Comparison of ENCODE assay signal across 36 cellular contexts in the genomic region with DNA sequence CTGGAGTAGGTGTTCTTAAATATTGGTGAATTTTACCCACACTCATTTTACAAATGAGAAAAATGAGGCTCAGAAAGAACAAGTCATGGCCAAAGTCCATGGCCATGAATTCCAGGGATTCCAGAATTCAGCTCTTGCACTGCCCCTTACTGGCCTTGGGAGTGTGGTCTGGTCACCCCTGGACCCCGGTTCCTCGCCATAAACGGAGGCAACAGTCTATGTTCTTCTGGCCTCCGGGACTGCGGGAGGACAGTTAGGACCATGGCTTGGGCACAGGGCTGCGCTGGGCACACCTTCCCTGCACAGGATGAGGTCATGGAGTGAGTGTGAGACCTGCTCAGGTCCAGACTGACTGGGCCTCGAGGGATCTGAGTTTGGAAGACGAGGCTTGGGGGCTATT. TPM values are rescaled to one million over a fixed set of nuclear protein-coding genes. Genes with fewer than 3 reads are reported as not detected.
"Had no signal": no experiment of that assay in that cellular context is flagged by ENCODE, and none has a peak within 500 bp of the region (broad histone marks: within the 10 kb centered on the region; RNA-seq: fewer than 3 reads in every experiment).

No MANE protein-coding gene starts in this region.

- H3K4me1 ChIP-seq: adrenal gland, body of pancreas, breast epithelium had no signal

- FAIRE-seq: astrocyte, TTC549 had no signal

- H3K36me3 ChIP-seq: adrenal gland, brain microvascular endothelial cell, breast epithelium had no signal

- H3K27me3 ChIP-seq: body of pancreas had no signal

- ATAC-seq: activated CD8-positive, alpha-beta T cell treated with anti-CD3 and anti-CD28 coated beads for 36 hours; activated naive CD4-positive, alpha-beta T cell treated with anti-CD3 and anti-CD28 coated beads, Interleukin-2, amount 50 U/mL, for 72 hours; activated T-cell treated with anti-CD3 and anti-CD28 coated beads, Interleukin-2, amount 50 U/mL, for 4 hours; activated T-cell treated with anti-CD3 and anti-CD28 coated beads, Interleukin-2, amount 50 U/mL, for 72 hours; activated T-helper 17 cell treated with anti-CD3 and anti-CD28 coated beads, Interleukin-2, amount 50 U/mL, for 72 hours; body of pancreas had no signal

- H3K9me3 ChIP-seq: adrenal gland, body of pancreas, breast epithelium had no signal

- DNase-seq: activated B cell treated with CpG ODN at 0.5 μM for 24 hours; activated CD4-positive, alpha-beta memory T cell treated with anti-CD3 and anti-CD28 coated beads for 36 hours; activated CD4-positive, alpha-beta T cell treated with anti-CD3 and anti-CD28 coated beads for 4 hours; activated CD4-positive, alpha-beta T cell treated with anti-CD3 and anti-CD28 coated beads, Interleukin-2, amount 10 ng/mL, durations not matched to agents 24 days and 14 days; activated CD4-positive, alpha-beta T cell treated with anti-CD3 and anti-CD28 coated beads, Interleukin-2, amount 50 U/mL, for 1 hour; activated CD4-positive, alpha-beta T cell treated with anti-CD3 and anti-CD28 coated beads, Interleukin-2, amount 50 U/mL, for 4 hours; activated CD4-positive, CD25-positive, alpha-beta regulatory T cell treated with anti-CD3 and anti-CD28 coated beads, Interleukin-2, amount 50 U/mL, for 72 hours; activated CD8-positive, alpha-beta memory T cell treated with anti-CD3 and anti-CD28 coated beads, Interleukin-2, amount 50 U/mL, for 4 hours; activated CD8-positive, alpha-beta T cell treated with anti-CD3 and anti-CD28 coated beads for 36 hours; activated effector memory CD4-positive, alpha-beta T cell treated with anti-CD3 and anti-CD28 coated beads, Interleukin-2, amount 50 U/mL, for 16 hours; activated gamma-delta T cell treated with Interleukin-2 at 50 U/mL for 16 hours; activated naive CD4-positive, alpha-beta T cell; activated naive CD4-positive, alpha-beta T cell treated with anti-CD3 and anti-CD28 coated beads for 36 hours; activated naive CD4-positive, alpha-beta T cell treated with anti-CD3 and anti-CD28 coated beads, Interleukin-2, amount 50 U/mL, for 16 hours; activated naive CD8-positive, alpha-beta T cell treated with anti-CD3 and anti-CD28 coated beads for 36 hours; activated T-cell treated with anti-CD3 and anti-CD28 coated beads for 4 hours; activated T-cell treated with anti-CD3 and anti-CD28 coated beads, Interleukin-2, amount 50 U/mL, for 1 hour; activated T-cell treated with anti-CD3 and anti-CD28 coated beads, Interleukin-2, amount 50 U/mL, for 4 hours; activated T-cell treated with anti-CD3 and anti-CD28 coated beads, Interleukin-2, amount 50 U/mL, for 72 hours; adrenal gland; amniotic stem cell; aorta; body of pancreas; brain microvascular endothelial cell; central memory CD4-positive, alpha-beta T cell; T-helper 1 cell; T-helper 2 cell; T-helper 9 cell had no signal

- H3K27ac ChIP-seq: adrenal gland, body of pancreas, brain microvascular endothelial cell, breast epithelium, VCaP had no signal

- H3K4me3 ChIP-seq: adrenal gland, body of pancreas, breast epithelium had no signal

RNA-seq across cellular contexts. Expression of gene CCDC197, which starts 6.9 kb away (rescaled TPM):
- total RNA-seq: activated B cell treated with CpG ODN at 0.5 μM for 24 hours; activated CD4-positive, alpha-beta T cell treated with anti-CD3 and anti-CD28 coated beads, Interleukin-2, amount 10 ng/mL, durations not matched to agents 24 days and 14 days; activated CD8-positive, alpha-beta memory T cell treated with anti-CD3 and anti-CD28 coated beads for 36 hours; activated CD8-positive, alpha-beta T cell treated with anti-CD3 and anti-CD28 coated beads for 36 hours; activated naive CD4-positive, alpha-beta T cell treated with anti-CD3 and anti-CD28 coated beads for 36 hours; activated naive CD8-positive, alpha-beta T cell treated with anti-CD3 and anti-CD28 coated beads for 36 hours; adrenal gland; astrocyte; body of pancreas; breast epithelium; cerebellum had no signal
- polyA plus RNA-seq: adrenal gland, aorta had no signal

RNA-seq across cellular contexts. Expression of gene OTUB2, which starts 22.1 kb away (rescaled TPM):
- total RNA-seq: activated B cell treated with CpG ODN at 0.5 μM for 24 hours had no signal
- polyA plus RNA-seq: aorta had no signal
